ENCODE assay signal across 10 cellular contexts in genomic region chr7:16431646-16432424, GRCh38. TPM values are rescaled to one million over a fixed set of nuclear protein-coding genes. Genes with fewer than 3 reads are reported as not detected.
DNase-seq lines count a peak whose midpoint lies in the region; ATAC-seq, FAIRE-seq and TF ChIP-seq lines count a peak whose summit lies in the region.
"Had no signal": no experiment of that assay in that cellular context is flagged by ENCODE, and none has a peak within 500 bp of the region (broad histone marks: within the 10 kb centered on the region; RNA-seq: fewer than 3 reads in every experiment).

No MANE protein-coding gene starts in this region.

- no peaks in the 10 kb centered on the region for H3K36me3 ChIP-seq in pancreas

- no peak for FAIRE-seq in pancreas (lab: Jason Lieb, UNC)
- FAIRE-seq: TTC549 had no signal

- no peak overlapping the region for H3K4me3 ChIP-seq in pancreas

- WGBS in pancreas, 2 donors: 91 to 95% methylated on average over 2 of the region's 2 CpGs

- H3K27ac ChIP-seq in pancreas: no peak overlapping the region

- peak in 3 of 4 donors; percentile 19 to 35 (median 32) for TF ChIP-seq CTCF in pancreas (IDR thresholded peaks at IDR 0.05)

- H3K9me3 ChIP-seq in pancreas: no peaks in the 10 kb centered on the region

- DNase-seq in COR-L47 (lab: John Stamatoyannopoulos, UW): peak; percentile 14
- peak; percentile 34 to 47 for DNase-seq in SHP77 (lab: John Stamatoyannopoulos, UW)
- DNase-seq in fibroblast of gingiva (ENCODE audit: low read depth): peak; percentile 35
- DNase-seq in pancreas: peak in 1 of 6 donors; percentile 34
- no peak for DNase-seq in stimulated activated CD4-positive, alpha-beta T cell treated with anti-CD3 and anti-CD28 coated beads, Interleukin-2, amount 100 ng/mL, for 24 hours

- ATAC-seq in GM18858 (IDR thresholded peaks at IDR 0.05; ENCODE audit: unreplicated experiment) (peak; percentile 54), HG03571 (IDR thresholded peaks at IDR 0.05; ENCODE audit: unreplicated experiment) (peak; percentile 58), pancreas (peak; percentile 75 to 90 (median 88)), HG03196 (IDR thresholded peaks at IDR 0.05; ENCODE audit: unreplicated experiment) (no peak)

- intact Hi-C loops in pancreas (cut with DNase I): loop anchor here in 1 of 3 donors (10.0 kb wide), 1 partner anchor 133 kb away; no protein-coding TSS in a partner anchor

- H3K27me3 ChIP-seq in pancreas: no peaks in the 10 kb centered on the region

- no peaks in the 10 kb centered on the region for H3K4me1 ChIP-seq in pancreas

RNA-seq across cellular contexts. Expression of gene CRPPA, which starts 10.5 kb away (rescaled TPM):
- total RNA-seq in pancreas: 1 to 10 TPM; 1.3 to 2.2 (median 1.8) TPM
- under 1 TPM; 0.53 to 0.56 TPM for polyA plus RNA-seq in pancreas

RNA-seq across cellular contexts. Expression of gene SOSTDC1, which starts 33.7 kb away (rescaled TPM):
- under 1 TPM in 4 of 6 donors, not detected in 2; 0.12 to 0.25 (median 0.18) TPM for total RNA-seq in pancreas
- polyA plus RNA-seq in pancreas: 1 to 10 TPM in 1 of 2 donors, not detected in 1; 1.3 TPM
- total RNA-seq: pulmonary artery endothelial cell had no signal

Comparison
In these comparisons a context has a peak if more than half of its experiments do, and no peak if none do; other contexts are left out.
1. DNase-seq: peak in COR-L47 (single experiment), SHP77 (2 of 2) and fibroblast of gingiva (single experiment); none in stimulated activated CD4-positive, alpha-beta T cell treated with anti-CD3 and anti-CD28 coated beads, Interleukin-2, amount 100 ng/mL, for 24 hours (0 of 2).